In genomic region chr13:100738176-100738855, GRCh38 we compare ENCODE assay signal across 23 cellular contexts.
"Had no signal": no experiment of that assay in that cellular context is flagged by ENCODE, and none has a peak within 500 bp of the region (broad histone marks: within the 10 kb centered on the region; RNA-seq: fewer than 3 reads in every experiment).

No MANE protein-coding gene starts in this region.

- DNase-seq: activated B cell treated with CpG ODN at 0.5 μM for 24 hours; activated CD4-positive, alpha-beta T cell treated with anti-CD3 and anti-CD28 coated beads for 36 hours; activated CD4-positive, alpha-beta T cell treated with anti-CD3 and anti-CD28 coated beads, Interleukin-2, amount 50 U/mL, for 48 hours; activated effector memory CD4-positive, alpha-beta T cell treated with Interleukin-2 at 50 U/mL for 16 hours; activated naive CD4-positive, alpha-beta T cell treated with anti-CD3 and anti-CD28 coated beads for 36 hours; activated T-cell treated with anti-CD3 and anti-CD28 coated beads, Interleukin-2, amount 50 U/mL, for 48 hours; cerebellar nuclear complex; esophagus squamous epithelium; head of caudate nucleus; hypothalamus; islet precursor cell; left cardiac atrium; ovary; right cardiac atrium; stimulated activated CD4-positive, alpha-beta T cell treated with anti-CD3 and anti-CD28 coated beads, Interleukin-12 subunit alpha, Interleukin-12 subunit beta, amount 100 ng/mL, for 4 hours; substantia nigra; T-helper 9 cell; thyroid gland; upper lobe of right lung had no signal

- H3K36me3 ChIP-seq: esophagus squamous epithelium, gastroesophageal sphincter, ovary, thyroid gland, upper lobe of right lung had no signal

- H3K9me3 Mint-ChIP-seq: activated naive CD4-positive, alpha-beta T cell treated with anti-CD3 and anti-CD28 coated beads for 36 hours; natural killer cell treated with Interleukin-12 subunit alpha and Interleukin-12 subunit beta and Interleukin-15 and Interleukin-18, amount 100 ng/mL, for 72 hours; stimulated activated naive CD8-positive, alpha-beta T cell treated with anti-CD3 and anti-CD28 coated beads, Interleukin-15, Interleukin-2, amounts not matched to agents 100 ng/mL and 50 ng/mL, for 24 hours had no signal

- H3K27me3 ChIP-seq: ovary, thyroid gland, upper lobe of right lung had no signal

- ATAC-seq: activated CD4-positive, alpha-beta T cell treated with anti-CD3 and anti-CD28 coated beads for 36 hours; gastroesophageal sphincter; left cardiac atrium; natural killer cell treated with Interleukin-12 subunit alpha and Interleukin-12 subunit beta and Interleukin-15 and Interleukin-18, amount 100 ng/mL, for 72 hours; right cardiac atrium; upper lobe of right lung had no signal

- H3K27ac ChIP-seq: coronary artery, esophagus squamous epithelium, gastroesophageal sphincter, ovary, thyroid gland, upper lobe of right lung had no signal

- H3K4me3 ChIP-seq: coronary artery, esophagus squamous epithelium, gastroesophageal sphincter, ovary, thyroid gland, upper lobe of right lung had no signal

- H3K27ac Mint-ChIP-seq: activated B cell treated with CpG ODN at 0.5 μM for 24 hours; activated CD4-positive, alpha-beta T cell treated with anti-CD3 and anti-CD28 coated beads for 36 hours; activated naive CD4-positive, alpha-beta T cell treated with anti-CD3 and anti-CD28 coated beads for 36 hours; natural killer cell treated with Interleukin-12 subunit alpha and Interleukin-12 subunit beta and Interleukin-15 and Interleukin-18, amount 100 ng/mL, for 72 hours; stimulated activated naive CD8-positive, alpha-beta T cell treated with anti-CD3 and anti-CD28 coated beads, Interleukin-15, Interleukin-2, amounts not matched to agents 100 ng/mL and 50 ng/mL, for 24 hours had no signal

- H3K4me1 ChIP-seq: esophagus squamous epithelium, gastroesophageal sphincter, thyroid gland, upper lobe of right lung had no signal

- H3K36me3 Mint-ChIP-seq: natural killer cell treated with Interleukin-12 subunit alpha and Interleukin-12 subunit beta and Interleukin-15 and Interleukin-18, amount 100 ng/mL, for 72 hours had no signal
